8 cellular contexts compared by ENCODE assay signal in genomic region chr15:90249123-90249863, GRCh38. TPM values are rescaled to one million over a fixed set of nuclear protein-coding genes. Genes with fewer than 3 reads are reported as not detected.
A peak's percentile ranks its signal among the peaks of the same experiment; 100 is the strongest.
DNase-seq lines count a peak whose midpoint lies in the region; ATAC-seq and TF ChIP-seq lines count a peak whose summit lies in the region.

TTLL13 (plus strand) TSS chr15:90249556; CDS start chr15:90250631, 1,075 bp downstream.

- peak within 1 kb of the TSS; percentile 68 for H3K27ac ChIP-seq in Panc1 (ENCODE audit: low read length)

- no peaks in the 10 kb centered on the region for H3K27me3 ChIP-seq in Panc1 (ENCODE audit: control insufficient read depth, insufficient read depth, low read length)

- H3K4me3 ChIP-seq in Panc1 (ENCODE audit: low read depth in 2 of 2, low read length in 2 of 2) = peak within 1 kb of the TSS; percentile 59 to 83

- H3K4me1 ChIP-seq in Panc1 (ENCODE audit: control insufficient read depth, insufficient read depth, low read length) = peaks cover 10% of the 10 kb centered on the region

- POLR2A ChIA-PET in Panc1 (lab: Charles Lee) = interaction anchor here (0.6 to 2.5 kb wide), 7 partner anchors 12 to 331 kb away, joined by 3 to 8 read pairs (median 6); partner anchors contain the start of genes CIB1 and GDPGP1

- intact Hi-C loops in Panc1 (cut with micrococcal nuclease; ENCODE audit: unreplicated experiment) = no loop called here

- peak; percentile 69 for DNase-seq in SIG-M5 treated with dmso at 0.1 percent for 504 hours (lab: John Stamatoyannopoulos, UW; ENCODE audit: unreplicated experiment)
- DNase-seq in SIG-M5 (lab: John Stamatoyannopoulos, UW) = no peak
- peak; percentile 90 for DNase-seq in KBM-7
- DNase-seq in Panc1 (ENCODE audit: low read depth, low spot score) = no peak
- peak; percentile 93 for DNase-seq in activated effector memory CD4-positive, alpha-beta T cell treated with anti-CD3 and anti-CD28 coated beads, Interleukin-2, amount 50 U/mL, for 16 hours
- peak; percentile 64 for DNase-seq in fibroblast of the conjunctiva (ENCODE audit: low read depth)
- peak; percentile 94 for DNase-seq in natural killer cell treated with Interleukin-12 subunit alpha and Interleukin-12 subunit beta and Interleukin-15 and Interleukin-18, amount 100 ng/mL, for 72 hours (ENCODE audit: low spot score)

- BruUV-seq in Panc1 (replicated peaks; lab: Mats Ljungman, UMichigan) = no TSS peak

- H3K4me1 Mint-ChIP-seq in natural killer cell treated with Interleukin-12 subunit alpha and Interleukin-12 subunit beta and Interleukin-15 and Interleukin-18, amount 100 ng/mL, for 72 hours (ENCODE audit: low read depth in 2 of 2) = peaks cover 9 to 16% of the 10 kb centered on the region in 2 donors
- peaks cover 17% of the 10 kb centered on the region for H3K4me1 Mint-ChIP-seq in stimulated activated naive CD8-positive, alpha-beta T cell treated with anti-CD3 and anti-CD28 coated beads, Interleukin-15, Interleukin-2, amounts not matched to agents 100 ng/mL and 50 ng/mL, for 24 hours (ENCODE audit: low read depth)

- no peak for TF ChIP-seq CTCF in Panc1 (IDR thresholded peaks at IDR 0.05)

- CTCF ChIA-PET in Panc1 (lab: Charles Lee) = interaction anchor here (0.5 to 1.8 kb wide), 5 partner anchors 26 to 106 kb away, joined by 3 to 8 read pairs (median 5); no protein-coding TSS in a partner anchor

- peak within 1 kb of the TSS in 1 of 2 donors; percentile 57 for H3K27ac Mint-ChIP-seq in natural killer cell treated with Interleukin-12 subunit alpha and Interleukin-12 subunit beta and Interleukin-15 and Interleukin-18, amount 100 ng/mL, for 72 hours
- H3K27ac Mint-ChIP-seq in stimulated activated naive CD8-positive, alpha-beta T cell treated with anti-CD3 and anti-CD28 coated beads, Interleukin-15, Interleukin-2, amounts not matched to agents 100 ng/mL and 50 ng/mL, for 24 hours = no peak within 1 kb of the TSS

- H3K36me3 ChIP-seq in Panc1 (ENCODE audit: control insufficient read depth, insufficient read depth, low read length) = no peaks in the 10 kb centered on the region

- no peaks in the 10 kb centered on the region for H3K9me3 Mint-ChIP-seq in natural killer cell treated with Interleukin-12 subunit alpha and Interleukin-12 subunit beta and Interleukin-15 and Interleukin-18, amount 100 ng/mL, for 72 hours
- H3K9me3 Mint-ChIP-seq in stimulated activated naive CD8-positive, alpha-beta T cell treated with anti-CD3 and anti-CD28 coated beads, Interleukin-15, Interleukin-2, amounts not matched to agents 100 ng/mL and 50 ng/mL, for 24 hours = no peaks in the 10 kb centered on the region

- peak; percentile 96 for ATAC-seq in Panc1
- ATAC-seq in natural killer cell treated with Interleukin-12 subunit alpha and Interleukin-12 subunit beta and Interleukin-15 and Interleukin-18, amount 100 ng/mL, for 72 hours = peak; percentile 88 to 95

- H3K27me3 Mint-ChIP-seq in natural killer cell treated with Interleukin-12 subunit alpha and Interleukin-12 subunit beta and Interleukin-15 and Interleukin-18, amount 100 ng/mL, for 72 hours = no peaks in the 10 kb centered on the region
- H3K27me3 Mint-ChIP-seq in stimulated activated naive CD8-positive, alpha-beta T cell treated with anti-CD3 and anti-CD28 coated beads, Interleukin-15, Interleukin-2, amounts not matched to agents 100 ng/mL and 50 ng/mL, for 24 hours = no peaks in the 10 kb centered on the region

- no peaks in the 10 kb centered on the region for H3K9me3 ChIP-seq in Panc1 (ENCODE audit: control insufficient read depth, insufficient read depth, low read depth, low read length)

- peak within 1 kb of the TSS; percentile 74 for H3K4me3 Mint-ChIP-seq in natural killer cell treated with Interleukin-12 subunit alpha and Interleukin-12 subunit beta and Interleukin-15 and Interleukin-18, amount 100 ng/mL, for 72 hours
- H3K4me3 Mint-ChIP-seq in stimulated activated naive CD8-positive, alpha-beta T cell treated with anti-CD3 and anti-CD28 coated beads, Interleukin-15, Interleukin-2, amounts not matched to agents 100 ng/mL and 50 ng/mL, for 24 hours = peak within 1 kb of the TSS; percentile 67

- in situ Hi-C loops in KBM-7 (cut with MboI; ENCODE audit: low pct_unique_long_range_greater_than_20kb, low sequenced_read_pairs) (no loop called here), Panc1 (cut with HindIII; ENCODE audit: low pct_unique_long_range_greater_than_20kb, low sequenced_read_pairs) (no loop called here)

- H3K36me3 Mint-ChIP-seq in natural killer cell treated with Interleukin-12 subunit alpha and Interleukin-12 subunit beta and Interleukin-15 and Interleukin-18, amount 100 ng/mL, for 72 hours = no peaks in the 10 kb centered on the region
- no peaks in the 10 kb centered on the region for H3K36me3 Mint-ChIP-seq in stimulated activated naive CD8-positive, alpha-beta T cell treated with anti-CD3 and anti-CD28 coated beads, Interleukin-15, Interleukin-2, amounts not matched to agents 100 ng/mL and 50 ng/mL, for 24 hours (ENCODE audit: low read depth)

RNA-seq across cellular contexts. Expression of gene TTLL13, which starts in this region (rescaled TPM):
- 0.39 TPM for total RNA-seq in Panc1 (2021; ENCODE audit: unreplicated experiment)
- polyA plus RNA-seq in Panc1 (2012; ENCODE audit: insufficient read length) = 0.17 TPM
- total RNA-seq in natural killer cell treated with Interleukin-12 subunit alpha and Interleukin-12 subunit beta and Interleukin-15 and Interleukin-18, amount 100 ng/mL, for 72 hours = under 1 TPM in 1 of 2 donors, not detected in 1; 0.36 TPM

Comparison
In these comparisons a context has a peak if more than half of its experiments do, and no peak if none do; other contexts are left out.
1. DNase-seq: peak in SIG-M5 treated with dmso at 0.1 percent for 504 hours (single experiment), KBM-7 (single experiment), activated effector memory CD4-positive, alpha-beta T cell treated with anti-CD3 and anti-CD28 coated beads, Interleukin-2, amount 50 U/mL, for 16 hours (single experiment) and fibroblast of the conjunctiva (single experiment); none in SIG-M5 (single experiment) and Panc1 (single experiment).
2. Peak in ATAC-seq, H3K4me3 ChIP-seq and H3K27ac ChIP-seq in Panc1; RNA of the gene not detected or under 1 TPM.
3. Peak in DNase-seq and ATAC-seq in natural killer cell treated with Interleukin-12 subunit alpha and Interleukin-12 subunit beta and Interleukin-15 and Interleukin-18, amount 100 ng/mL, for 72 hours; RNA of the gene not detected or under 1 TPM.